8 cellular contexts compared by ENCODE assay signal in genomic region chr14:105086833-105087307, GRCh38. TPM values are rescaled to one million over a fixed set of nuclear protein-coding genes. Genes with fewer than 3 reads are reported as not detected.
A peak's percentile ranks its signal among the peaks of the same experiment; 100 is the strongest.
DNase-seq lines count a peak whose midpoint lies in the region; ATAC-seq and TF ChIP-seq lines count a peak whose summit lies in the region.

No MANE protein-coding gene starts in this region.

- H3K4me1 Mint-ChIP-seq in CD4-positive, CD25-positive, alpha-beta regulatory T cell, result peaks cover 3 to 27% (median 6%) of the 10 kb centered on the region in 4 donors
- H3K4me1 Mint-ChIP-seq in activated T-cell treated with anti-CD3 and anti-CD28 coated beads, Interleukin-2, amount 50 U/mL, for 4 hours (ENCODE audit: low read depth), result peaks cover 11% of the 10 kb centered on the region

- no peak overlapping the region for H3K4me2 ChIP-seq in neural cell (ENCODE audit: low read length)

- H3K9me3 Mint-ChIP-seq in CD4-positive, CD25-positive, alpha-beta regulatory T cell, result peaks cover 0 to 2% (median 0%) of the 10 kb centered on the region in 7 donors
- no peaks in the 10 kb centered on the region for H3K9me3 Mint-ChIP-seq in activated T-cell treated with anti-CD3 and anti-CD28 coated beads, Interleukin-2, amount 50 U/mL, for 4 hours

- H3K36me3 ChIP-seq in CD4-positive, CD25-positive, alpha-beta regulatory T cell (ENCODE audit: control insufficient read depth, insufficient read depth, low read length), result no peaks in the 10 kb centered on the region
- H3K36me3 ChIP-seq in neural cell (ENCODE audit: insufficient read depth, low read length) (no peaks in the 10 kb centered on the region), subcutaneous abdominal adipose tissue (ENCODE audit: control insufficient read depth in 5 of 5, insufficient read depth in 5 of 5, low read length in 5 of 5) (no peaks in the 10 kb centered on the region)

- H3K79me2 ChIP-seq in neural cell (replicated peaks; ENCODE audit: insufficient read depth, low read length), result no peaks in the 10 kb centered on the region

- H4K20me1 ChIP-seq in neural cell (ENCODE audit: insufficient read depth), result no peaks in the 10 kb centered on the region

- no peaks in the 10 kb centered on the region for H3K9me2 ChIP-seq in neural cell (ENCODE audit: insufficient read depth, low read length)

- peak; percentile 85 to 92 for ATAC-seq in CD4-positive, CD25-positive, alpha-beta regulatory T cell (ENCODE audit: low read depth in 2 of 2)
- ATAC-seq in HG03521 (IDR thresholded peaks at IDR 0.05; ENCODE audit: unreplicated experiment), result peak; percentile 60
- peak; percentile 85 to 86 for ATAC-seq in activated T-cell treated with anti-CD3 and anti-CD28 coated beads, Interleukin-2, amount 50 U/mL, for 4 hours

- peaks cover 17% of the 10 kb centered on the region for H3K27me3 Mint-ChIP-seq in CD4-positive, CD25-positive, alpha-beta regulatory T cell
- no peaks in the 10 kb centered on the region for H3K27me3 Mint-ChIP-seq in activated T-cell treated with anti-CD3 and anti-CD28 coated beads, Interleukin-2, amount 50 U/mL, for 4 hours (ENCODE audit: low read depth)

- H3K36me3 Mint-ChIP-seq in CD4-positive, CD25-positive, alpha-beta regulatory T cell, result no peaks in the 10 kb centered on the region
- H3K36me3 Mint-ChIP-seq in activated T-cell treated with anti-CD3 and anti-CD28 coated beads, Interleukin-2, amount 50 U/mL, for 4 hours (ENCODE audit: insufficient read depth), result no peaks in the 10 kb centered on the region

- TF ChIP-seq RAD21 in neural cell (conservative IDR thresholded peaks at IDR 0.05), result peak; percentile 70

- no peaks in the 10 kb centered on the region for H3F3A ChIP-seq in neural cell (ENCODE audit: insufficient read depth, low read length, poor library complexity, severe bottlenecking)

- H3K4me1 ChIP-seq in CD4-positive, CD25-positive, alpha-beta regulatory T cell (ENCODE audit: control insufficient read depth, insufficient read depth, low read length, poor library complexity, severe bottlenecking), result peaks cover 25% of the 10 kb centered on the region
- H3K4me1 ChIP-seq in subcutaneous abdominal adipose tissue (ENCODE audit: control insufficient read depth in 5 of 5, insufficient read depth in 5 of 5, low read length in 5 of 5), result peaks cover 10 to 59% (median 54%) of the 10 kb centered on the region in 5 donors

- H3K27ac Mint-ChIP-seq in CD4-positive, CD25-positive, alpha-beta regulatory T cell, result peak overlapping the region in 2 of 3 donors; percentile 42 to 48

- no peaks in the 10 kb centered on the region for H3K27me3 ChIP-seq in CD4-positive, CD25-positive, alpha-beta regulatory T cell (ENCODE audit: control insufficient read depth, insufficient read depth, low read length)
- H3K27me3 ChIP-seq in neural cell (ENCODE audit: insufficient read depth, low read depth, low read length) (peaks cover 39% of the 10 kb centered on the region), subcutaneous abdominal adipose tissue (ENCODE audit: control insufficient read depth in 5 of 5, insufficient read depth in 4 of 5, low read length in 5 of 5) (peaks cover 0 to 11% (median 0%) of the 10 kb centered on the region in 5 donors)

- peak overlapping the region; percentile 14 for H3K27ac ChIP-seq in CD4-positive, CD25-positive, alpha-beta regulatory T cell (ENCODE audit: insufficient read depth, low read length, poor library complexity, severe bottlenecking)
- H3K27ac ChIP-seq in neural cell (ENCODE audit: low read length), result no peak overlapping the region
- H3K27ac ChIP-seq in subcutaneous abdominal adipose tissue (ENCODE audit: low read depth, low read length), result no peak overlapping the region

- no peak for TF ChIP-seq EP300 in neural cell (conservative IDR thresholded peaks at IDR 0.05; ENCODE audit: poor library complexity, severe bottlenecking)

- no peak overlapping the region for H3K4me3 ChIP-seq in CD4-positive, CD25-positive, alpha-beta regulatory T cell (ENCODE audit: low read depth, low read length)
- H3K4me3 ChIP-seq in neural cell (ENCODE audit: low read length), result peak overlapping the region; percentile 56
- peak overlapping the region in 4 of 5 donors; percentile 58 to 66 (median 60) for H3K4me3 ChIP-seq in subcutaneous abdominal adipose tissue (ENCODE audit: low read depth in 1 of 5, low read length in 5 of 5)

- H3K9ac ChIP-seq in neural cell (ENCODE audit: low read length), result no peak overlapping the region
- peak overlapping the region in 2 of 5 donors; percentile 30 to 74 for H3K9ac ChIP-seq in subcutaneous abdominal adipose tissue (ENCODE audit: low read length in 5 of 5)

- H3K4me3 Mint-ChIP-seq in CD4-positive, CD25-positive, alpha-beta regulatory T cell, result peak overlapping the region in 3 of 4 donors; percentile 77 to 86 (median 80)
- H3K4me3 Mint-ChIP-seq in activated T-cell treated with anti-CD3 and anti-CD28 coated beads, Interleukin-2, amount 50 U/mL, for 4 hours, result peak overlapping the region; percentile 74

- DNase-seq in CD4-positive, CD25-positive, alpha-beta regulatory T cell, result peak; percentile 65 to 87 (median 82)
- DNase-seq in GM19238 (ENCODE audit: insufficient read length, low spot score) (peak; percentile 94), OCI-M2 (lab: John Stamatoyannopoulos, UW; ENCODE audit: unreplicated experiment) (peak; percentile 31), fibroblast of gingiva (ENCODE audit: low read depth) (peak; percentile 73)
- DNase-seq in activated T-cell treated with anti-CD3 and anti-CD28 coated beads, Interleukin-2, amount 50 U/mL, for 4 hours, result peak; percentile 82

- peak; percentile 74 for TF ChIP-seq CTCF in neural cell (IDR thresholded peaks at IDR 0.05; ENCODE audit: poor library complexity, severe bottlenecking)

- no peaks in the 10 kb centered on the region for H3K9me3 ChIP-seq in CD4-positive, CD25-positive, alpha-beta regulatory T cell (ENCODE audit: control insufficient read depth in 2 of 2, low read length in 2 of 2)
- no peaks in the 10 kb centered on the region for H3K9me3 ChIP-seq in neural cell (ENCODE audit: low read length)
- no peaks in the 10 kb centered on the region for H3K9me3 ChIP-seq in subcutaneous abdominal adipose tissue (ENCODE audit: control insufficient read depth in 5 of 5, low read length in 5 of 5)

- no peak overlapping the region for H2AFZ ChIP-seq in neural cell (ENCODE audit: low read depth, low read length)

TF ChIP-seq in neural cell, 6 proteins besides CTCF, POLR2A, EP300 and RAD21:
- peak; percentile 78 for TF ChIP-seq SMC3 (conservative IDR thresholded peaks at IDR 0.05; ENCODE audit: poor library complexity)
- no peak for TF ChIP-seq TAF1 (IDR thresholded peaks at IDR 0.05; ENCODE audit: low read depth)
- TF ChIP-seq EZH2 (IDR thresholded peaks at IDR 0.05; ENCODE audit: borderline replicate concordance, insufficient read depth, low read length, poor library complexity, severe bottlenecking), result no peak
- no peak for TF ChIP-seq REST (IDR thresholded peaks at IDR 0.05; ENCODE audit: borderline replicate concordance)
- no peak for TF ChIP-seq MXI1 (conservative IDR thresholded peaks at IDR 0.05; ENCODE audit: poor library complexity, severe bottlenecking)

RNA-seq across cellular contexts. Expression of gene GPR132, which starts 21.6 kb away (rescaled TPM):
- 94.5 TPM for total RNA-seq in CD4-positive, CD25-positive, alpha-beta regulatory T cell
- 10 to 100 TPM in 3 of 4 donors, 1 to 10 TPM in 1; 8.8 to 17.5 (median 14.6) TPM for polyA plus RNA-seq in CD4-positive, CD25-positive, alpha-beta regulatory T cell
- total RNA-seq in activated T-cell treated with anti-CD3 and anti-CD28 coated beads, Interleukin-2, amount 50 U/mL, for 4 hours, result 10 to 100 TPM; 14.6 to 18.4 (median 16.8) TPM
- polyA plus RNA-seq in neural cell, result not detected in 2 replicates
- not detected in 2 replicates for polyA minus RNA-seq in neural cell

Comparison
In these comparisons a context has a peak if more than half of its experiments do, and no peak if none do; other contexts are left out.
1. DNase-seq: peak in every context shown above with its lines; median percentile 94 in GM19238; 82 in CD4-positive, CD25-positive, alpha-beta regulatory T cell; 82 in activated T-cell treated with anti-CD3 and anti-CD28 coated beads, Interleukin-2, amount 50 U/mL, for 4 hours; 73 in fibroblast of gingiva; 31 in OCI-M2.